ENCODE assay signal across 1 cellular context in the genomic region with DNA sequence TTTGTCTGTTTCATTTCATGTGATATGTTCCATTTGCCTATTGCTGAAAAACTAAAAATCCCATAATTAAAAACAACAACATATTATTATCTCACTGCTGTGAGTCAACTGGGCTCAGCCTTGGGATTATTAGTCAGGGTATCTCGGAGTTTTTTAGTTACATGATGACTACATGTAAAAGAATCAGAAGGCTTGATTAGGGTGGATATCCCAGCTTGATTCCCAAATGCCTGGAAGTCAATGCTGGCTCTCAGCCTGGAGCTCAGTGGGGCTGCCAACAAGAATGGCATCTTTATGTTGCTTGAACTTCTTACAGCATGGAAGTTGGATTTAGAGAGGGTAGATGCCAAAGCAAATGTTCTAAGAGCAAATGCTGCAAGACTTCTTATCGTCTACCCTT.
TF ChIP-seq lines count a peak whose summit lies in the region.

No MANE protein-coding gene starts in this region.

TF ChIP-seq in WTC11, 78 proteins besides CTCF, POLR2A, EP300 and RAD21 (continued from another document):
- TF ChIP-seq, protein P1, sequence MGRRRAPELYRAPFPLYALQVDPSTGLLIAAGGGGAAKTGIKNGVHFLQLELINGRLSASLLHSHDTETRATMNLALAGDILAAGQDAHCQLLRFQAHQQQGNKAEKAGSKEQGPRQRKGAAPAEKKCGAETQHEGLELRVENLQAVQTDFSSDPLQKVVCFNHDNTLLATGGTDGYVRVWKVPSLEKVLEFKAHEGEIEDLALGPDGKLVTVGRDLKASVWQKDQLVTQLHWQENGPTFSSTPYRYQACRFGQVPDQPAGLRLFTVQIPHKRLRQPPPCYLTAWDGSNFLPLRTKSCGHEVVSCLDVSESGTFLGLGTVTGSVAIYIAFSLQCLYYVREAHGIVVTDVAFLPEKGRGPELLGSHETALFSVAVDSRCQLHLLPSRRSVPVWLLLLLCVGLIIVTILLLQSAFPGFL (CRISPR knock-in tag; IDR thresholded peaks at IDR 0.05; ENCODE audit: borderline replicate concordance): no peak
- TF ChIP-seq, protein P2, sequence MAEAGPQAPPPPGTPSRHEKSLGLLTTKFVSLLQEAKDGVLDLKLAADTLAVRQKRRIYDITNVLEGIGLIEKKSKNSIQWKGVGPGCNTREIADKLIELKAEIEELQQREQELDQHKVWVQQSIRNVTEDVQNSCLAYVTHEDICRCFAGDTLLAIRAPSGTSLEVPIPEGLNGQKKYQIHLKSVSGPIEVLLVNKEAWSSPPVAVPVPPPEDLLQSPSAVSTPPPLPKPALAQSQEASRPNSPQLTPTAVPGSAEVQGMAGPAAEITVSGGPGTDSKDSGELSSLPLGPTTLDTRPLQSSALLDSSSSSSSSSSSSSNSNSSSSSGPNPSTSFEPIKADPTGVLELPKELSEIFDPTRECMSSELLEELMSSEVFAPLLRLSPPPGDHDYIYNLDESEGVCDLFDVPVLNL (CRISPR knock-in tag; IDR thresholded peaks at IDR 0.05; ENCODE audit: borderline replicate concordance, low read depth): no peak
- no peak for TF ChIP-seq TEAD4 (CRISPR knock-in tag; IDR thresholded peaks at IDR 0.05)
- TF ChIP-seq, protein P3, sequence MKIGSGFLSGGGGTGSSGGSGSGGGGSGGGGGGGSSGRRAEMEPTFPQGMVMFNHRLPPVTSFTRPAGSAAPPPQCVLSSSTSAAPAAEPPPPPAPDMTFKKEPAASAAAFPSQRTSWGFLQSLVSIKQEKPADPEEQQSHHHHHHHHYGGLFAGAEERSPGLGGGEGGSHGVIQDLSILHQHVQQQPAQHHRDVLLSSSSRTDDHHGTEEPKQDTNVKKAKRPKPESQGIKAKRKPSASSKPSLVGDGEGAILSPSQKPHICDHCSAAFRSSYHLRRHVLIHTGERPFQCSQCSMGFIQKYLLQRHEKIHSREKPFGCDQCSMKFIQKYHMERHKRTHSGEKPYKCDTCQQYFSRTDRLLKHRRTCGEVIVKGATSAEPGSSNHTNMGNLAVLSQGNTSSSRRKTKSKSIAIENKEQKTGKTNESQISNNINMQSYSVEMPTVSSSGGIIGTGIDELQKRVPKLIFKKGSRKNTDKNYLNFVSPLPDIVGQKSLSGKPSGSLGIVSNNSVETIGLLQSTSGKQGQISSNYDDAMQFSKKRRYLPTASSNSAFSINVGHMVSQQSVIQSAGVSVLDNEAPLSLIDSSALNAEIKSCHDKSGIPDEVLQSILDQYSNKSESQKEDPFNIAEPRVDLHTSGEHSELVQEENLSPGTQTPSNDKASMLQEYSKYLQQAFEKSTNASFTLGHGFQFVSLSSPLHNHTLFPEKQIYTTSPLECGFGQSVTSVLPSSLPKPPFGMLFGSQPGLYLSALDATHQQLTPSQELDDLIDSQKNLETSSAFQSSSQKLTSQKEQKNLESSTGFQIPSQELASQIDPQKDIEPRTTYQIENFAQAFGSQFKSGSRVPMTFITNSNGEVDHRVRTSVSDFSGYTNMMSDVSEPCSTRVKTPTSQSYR (CRISPR knock-in tag; IDR thresholded peaks at IDR 0.05): no peak
- TF ChIP-seq, protein P4, sequence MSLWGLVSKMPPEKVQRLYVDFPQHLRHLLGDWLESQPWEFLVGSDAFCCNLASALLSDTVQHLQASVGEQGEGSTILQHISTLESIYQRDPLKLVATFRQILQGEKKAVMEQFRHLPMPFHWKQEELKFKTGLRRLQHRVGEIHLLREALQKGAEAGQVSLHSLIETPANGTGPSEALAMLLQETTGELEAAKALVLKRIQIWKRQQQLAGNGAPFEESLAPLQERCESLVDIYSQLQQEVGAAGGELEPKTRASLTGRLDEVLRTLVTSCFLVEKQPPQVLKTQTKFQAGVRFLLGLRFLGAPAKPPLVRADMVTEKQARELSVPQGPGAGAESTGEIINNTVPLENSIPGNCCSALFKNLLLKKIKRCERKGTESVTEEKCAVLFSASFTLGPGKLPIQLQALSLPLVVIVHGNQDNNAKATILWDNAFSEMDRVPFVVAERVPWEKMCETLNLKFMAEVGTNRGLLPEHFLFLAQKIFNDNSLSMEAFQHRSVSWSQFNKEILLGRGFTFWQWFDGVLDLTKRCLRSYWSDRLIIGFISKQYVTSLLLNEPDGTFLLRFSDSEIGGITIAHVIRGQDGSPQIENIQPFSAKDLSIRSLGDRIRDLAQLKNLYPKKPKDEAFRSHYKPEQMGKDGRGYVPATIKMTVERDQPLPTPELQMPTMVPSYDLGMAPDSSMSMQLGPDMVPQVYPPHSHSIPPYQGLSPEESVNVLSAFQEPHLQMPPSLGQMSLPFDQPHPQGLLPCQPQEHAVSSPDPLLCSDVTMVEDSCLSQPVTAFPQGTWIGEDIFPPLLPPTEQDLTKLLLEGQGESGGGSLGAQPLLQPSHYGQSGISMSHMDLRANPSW (CRISPR knock-in tag; conservative IDR thresholded peaks at IDR 0.05; ENCODE audit: low read depth): no peak
- TF ChIP-seq, protein P5, sequence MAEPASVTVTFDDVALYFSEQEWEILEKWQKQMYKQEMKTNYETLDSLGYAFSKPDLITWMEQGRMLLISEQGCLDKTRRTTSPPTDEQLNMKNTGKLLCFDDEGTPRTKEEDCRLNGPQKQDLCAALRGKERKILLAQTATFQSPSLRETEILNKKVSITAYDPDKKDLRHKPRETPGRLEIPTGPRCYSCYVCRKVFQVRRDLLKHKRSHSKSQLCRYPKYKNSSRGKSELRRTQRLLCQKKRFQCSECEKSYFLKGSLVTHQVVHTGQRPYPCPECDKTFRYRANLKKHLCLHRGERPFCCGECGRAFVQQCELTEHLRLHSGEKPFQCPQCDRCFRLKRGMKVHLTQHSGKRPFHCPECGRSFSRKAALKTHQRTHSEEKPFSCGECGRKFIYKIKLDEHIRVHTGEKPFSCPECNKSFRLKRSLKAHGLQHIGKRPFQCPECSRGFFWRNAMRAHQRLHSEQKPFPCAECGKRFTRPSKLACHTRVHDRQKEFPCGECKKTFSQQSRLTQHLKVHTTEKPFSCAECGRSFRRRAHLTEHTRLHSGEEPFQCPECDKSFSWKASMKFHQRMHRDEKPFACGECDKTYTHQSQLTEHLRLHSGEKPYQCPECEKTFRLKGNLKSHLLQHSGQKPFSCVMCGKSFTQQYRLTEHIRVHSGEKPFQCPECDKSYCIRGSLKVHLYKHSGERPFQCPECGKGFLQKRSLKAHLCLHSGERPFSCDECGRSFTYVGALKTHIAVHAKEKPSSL (CRISPR knock-in tag; conservative IDR thresholded peaks at IDR 0.05): no peak
- TF ChIP-seq, protein P6, sequence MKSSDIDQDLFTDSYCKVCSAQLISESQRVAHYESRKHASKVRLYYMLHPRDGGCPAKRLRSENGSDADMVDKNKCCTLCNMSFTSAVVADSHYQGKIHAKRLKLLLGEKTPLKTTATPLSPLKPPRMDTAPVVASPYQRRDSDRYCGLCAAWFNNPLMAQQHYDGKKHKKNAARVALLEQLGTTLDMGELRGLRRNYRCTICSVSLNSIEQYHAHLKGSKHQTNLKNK (CRISPR knock-in tag; IDR thresholded peaks at IDR 0.05): no peak
- TF ChIP-seq FOXK1 (CRISPR knock-in tag; IDR thresholded peaks at IDR 0.05): no peak
- TF ChIP-seq, protein P7, sequence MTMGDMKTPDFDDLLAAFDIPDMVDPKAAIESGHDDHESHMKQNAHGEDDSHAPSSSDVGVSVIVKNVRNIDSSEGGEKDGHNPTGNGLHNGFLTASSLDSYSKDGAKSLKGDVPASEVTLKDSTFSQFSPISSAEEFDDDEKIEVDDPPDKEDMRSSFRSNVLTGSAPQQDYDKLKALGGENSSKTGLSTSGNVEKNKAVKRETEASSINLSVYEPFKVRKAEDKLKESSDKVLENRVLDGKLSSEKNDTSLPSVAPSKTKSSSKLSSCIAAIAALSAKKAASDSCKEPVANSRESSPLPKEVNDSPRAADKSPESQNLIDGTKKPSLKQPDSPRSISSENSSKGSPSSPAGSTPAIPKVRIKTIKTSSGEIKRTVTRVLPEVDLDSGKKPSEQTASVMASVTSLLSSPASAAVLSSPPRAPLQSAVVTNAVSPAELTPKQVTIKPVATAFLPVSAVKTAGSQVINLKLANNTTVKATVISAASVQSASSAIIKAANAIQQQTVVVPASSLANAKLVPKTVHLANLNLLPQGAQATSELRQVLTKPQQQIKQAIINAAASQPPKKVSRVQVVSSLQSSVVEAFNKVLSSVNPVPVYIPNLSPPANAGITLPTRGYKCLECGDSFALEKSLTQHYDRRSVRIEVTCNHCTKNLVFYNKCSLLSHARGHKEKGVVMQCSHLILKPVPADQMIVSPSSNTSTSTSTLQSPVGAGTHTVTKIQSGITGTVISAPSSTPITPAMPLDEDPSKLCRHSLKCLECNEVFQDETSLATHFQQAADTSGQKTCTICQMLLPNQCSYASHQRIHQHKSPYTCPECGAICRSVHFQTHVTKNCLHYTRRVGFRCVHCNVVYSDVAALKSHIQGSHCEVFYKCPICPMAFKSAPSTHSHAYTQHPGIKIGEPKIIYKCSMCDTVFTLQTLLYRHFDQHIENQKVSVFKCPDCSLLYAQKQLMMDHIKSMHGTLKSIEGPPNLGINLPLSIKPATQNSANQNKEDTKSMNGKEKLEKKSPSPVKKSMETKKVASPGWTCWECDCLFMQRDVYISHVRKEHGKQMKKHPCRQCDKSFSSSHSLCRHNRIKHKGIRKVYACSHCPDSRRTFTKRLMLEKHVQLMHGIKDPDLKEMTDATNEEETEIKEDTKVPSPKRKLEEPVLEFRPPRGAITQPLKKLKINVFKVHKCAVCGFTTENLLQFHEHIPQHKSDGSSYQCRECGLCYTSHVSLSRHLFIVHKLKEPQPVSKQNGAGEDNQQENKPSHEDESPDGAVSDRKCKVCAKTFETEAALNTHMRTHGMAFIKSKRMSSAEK (CRISPR knock-in tag; IDR thresholded peaks at IDR 0.05; ENCODE audit: borderline replicate concordance): no peak
- no peak for TF ChIP-seq GABPB1 (CRISPR knock-in tag; IDR thresholded peaks at IDR 0.05)
- TF ChIP-seq MXD4 (CRISPR knock-in tag; IDR thresholded peaks at IDR 0.05; ENCODE audit: borderline replicate concordance): no peak
- no peak for TF ChIP-seq MYBL2 (CRISPR knock-in tag; IDR thresholded peaks at IDR 0.05)
- no peak for TF ChIP-seq SP1 (CRISPR knock-in tag; conservative IDR thresholded peaks at IDR 0.05)
